Comparison of ENCODE assay signal across 9 cellular contexts in genomic region chr14:105211086-105211757, GRCh38. TPM values are rescaled to one million over a fixed set of nuclear protein-coding genes. Genes with fewer than 3 reads are reported as not detected.
"Had no signal": no experiment of that assay in that cellular context is flagged by ENCODE, and none has a peak within 500 bp of the region (broad histone marks: within the 10 kb centered on the region; RNA-seq: fewer than 3 reads in every experiment).

No MANE protein-coding gene starts in this region.

- H2AFZ ChIP-seq: GM23338 had no signal

- H3K4me3 ChIP-seq: GM23338 had no signal

- H3K27ac ChIP-seq: KMS-11 had no signal

- ATAC-seq: GM23338 had no signal

- H3K4me2 ChIP-seq: GM23338, KMS-11 had no signal

- H3K9ac ChIP-seq: KMS-11 had no signal

- FAIRE-seq: H1, H54, HTR-8/SVneo had no signal

- DNase-seq: H9, HCEC 1CT, KBM-7 had no signal

RNA-seq across cellular contexts. Expression of gene JAG2, which starts 42.6 kb away (rescaled TPM):
- polyA plus RNA-seq: IgD-negative memory B cell had no signal
